ENCODE assay signal across 22 cellular contexts in the genomic region with DNA sequence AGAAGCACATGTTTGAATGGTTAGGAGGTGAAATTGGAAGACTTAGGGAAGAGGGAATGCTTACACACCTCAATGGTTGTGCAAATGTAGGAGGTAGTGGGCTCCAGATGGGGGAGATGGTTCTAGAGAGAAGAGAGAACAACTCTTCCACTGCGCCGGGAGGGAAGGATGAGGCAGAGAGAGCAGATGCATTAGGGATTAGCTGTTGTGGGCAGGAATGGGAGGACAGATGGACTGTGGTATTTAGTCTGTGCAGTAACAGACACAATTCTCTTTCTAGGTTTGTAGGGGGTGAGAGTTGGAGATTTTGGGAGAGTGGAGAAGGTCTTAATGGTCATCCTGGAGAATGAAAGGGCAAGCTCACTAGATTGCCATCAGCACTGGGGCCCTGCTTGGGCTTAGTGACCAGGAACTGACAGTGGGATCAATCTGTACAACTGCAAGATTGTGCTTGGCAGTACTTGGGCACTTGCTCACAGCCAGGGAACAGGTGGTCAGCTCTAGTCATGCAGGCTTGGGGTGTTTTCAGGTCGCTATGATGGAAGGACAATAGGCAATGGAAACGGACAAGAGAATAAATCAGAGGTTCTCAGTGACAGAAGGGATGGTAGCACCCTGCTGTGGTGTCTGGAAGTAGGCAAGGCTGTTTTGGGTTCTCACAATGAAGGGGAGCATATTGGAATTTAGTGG.
"Had no signal": no experiment of that assay in that cellular context is flagged by ENCODE, and none has a peak within 500 bp of the region (broad histone marks: within the 10 kb centered on the region; RNA-seq: fewer than 3 reads in every experiment).

No MANE protein-coding gene starts in this region.

- H3K27ac ChIP-seq: breast epithelium, dorsolateral prefrontal cortex, thoracic aorta, vagina had no signal

- H3K36me3 ChIP-seq: breast epithelium, thoracic aorta, vagina had no signal

- H3K4me3 ChIP-seq: breast epithelium, dorsolateral prefrontal cortex, mucosa of descending colon, thoracic aorta, vagina had no signal

- H3K4me1 ChIP-seq: breast epithelium had no signal

- DNase-seq: activated CD4-positive, alpha-beta memory T cell treated with anti-CD3 and anti-CD28 coated beads, Interleukin-2, amount 10 ng/mL, durations not matched to agents 7 days and 5 days; activated CD4-positive, alpha-beta T cell treated with anti-CD3 and anti-CD28 coated beads for 1 hour; activated CD4-positive, alpha-beta T cell treated with anti-CD3 and anti-CD28 coated beads, Interleukin-2, amount 10 ng/mL, durations not matched to agents 7 days and 5 days; activated gamma-delta T cell treated with Interleukin-2 at 50 U/mL for 16 hours; activated naive CD4-positive, alpha-beta T cell treated with anti-CD3 and anti-CD28 coated beads, Interleukin-2, amount 50 U/mL, for 16 hours; activated naive CD8-positive, alpha-beta T cell treated with anti-CD3 and anti-CD28 coated beads, Interleukin-2, amount 50 U/mL, for 24 hours; activated T-cell treated with anti-CD3 and anti-CD28 coated beads, Interleukin-2, amount 50 U/mL, for 4 hours; amygdala; central memory CD4-positive, alpha-beta T cell; effector memory CD4-positive, alpha-beta T cell; glutamatergic neuron; islet precursor cell; left ventricle myocardium superior; mucosa of descending colon; posterior cingulate gyrus; small intestine; stimulated activated CD4-positive, alpha-beta T cell treated with anti-CD3 and anti-CD28 coated beads, Interleukin-4, amount 100 ng/mL, for 24 hours; T-helper 2 cell had no signal

- H3K27me3 ChIP-seq: breast epithelium, dorsolateral prefrontal cortex, vagina had no signal

- H3K9me3 ChIP-seq: breast epithelium, mucosa of descending colon, thoracic aorta, vagina had no signal
